ENCODE assay signal across 1 cellular context in the genomic region with DNA sequence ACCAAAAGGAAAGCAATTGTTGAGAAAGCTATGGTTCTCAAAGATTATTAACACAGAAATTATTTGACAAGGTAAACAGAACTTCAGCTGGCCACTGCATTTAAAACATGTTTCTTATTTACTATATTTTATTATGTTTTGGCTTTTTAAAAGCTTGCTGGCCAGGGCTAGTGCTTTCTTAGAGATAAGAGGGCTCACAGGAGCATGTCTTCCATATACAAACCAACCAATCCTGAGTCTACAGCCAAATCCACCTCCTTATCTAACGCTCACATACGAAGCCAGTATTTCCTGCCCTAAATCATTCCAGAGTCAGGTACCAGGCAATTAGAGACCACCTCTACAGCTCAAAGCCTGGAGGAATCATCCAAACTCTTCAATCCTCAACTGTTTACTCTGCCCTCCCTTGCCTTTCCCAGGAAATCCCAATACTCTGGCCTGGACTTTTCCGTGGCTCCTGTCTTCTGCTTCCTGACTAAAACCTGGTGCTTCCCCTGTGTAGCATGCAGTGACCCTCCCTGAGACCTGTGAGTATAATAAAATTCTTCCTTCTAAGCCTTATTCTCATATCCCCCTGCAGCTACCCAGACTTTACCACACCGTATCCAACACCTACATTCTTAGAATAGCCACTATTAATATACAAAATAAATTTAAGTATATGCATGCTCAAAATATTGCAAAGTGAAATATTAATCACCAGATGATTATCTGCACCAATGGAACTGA.
TF ChIP-seq lines count a peak whose summit lies in the region.

No MANE protein-coding gene starts in this region.

TF ChIP-seq in H1, 55 proteins besides CTCF, POLR2A, EP300 and RAD21:
- peak; percentile 74; the same call in 1 of the 2 replicates for TF ChIP-seq SP1 (IDR thresholded peaks at IDR 0.05; ENCODE audit: low read depth, low read length)
- TF ChIP-seq SP4 (IDR thresholded peaks at IDR 0.05; ENCODE audit: low read length): no peak
